8 cellular contexts compared by ENCODE assay signal in the genomic region with DNA sequence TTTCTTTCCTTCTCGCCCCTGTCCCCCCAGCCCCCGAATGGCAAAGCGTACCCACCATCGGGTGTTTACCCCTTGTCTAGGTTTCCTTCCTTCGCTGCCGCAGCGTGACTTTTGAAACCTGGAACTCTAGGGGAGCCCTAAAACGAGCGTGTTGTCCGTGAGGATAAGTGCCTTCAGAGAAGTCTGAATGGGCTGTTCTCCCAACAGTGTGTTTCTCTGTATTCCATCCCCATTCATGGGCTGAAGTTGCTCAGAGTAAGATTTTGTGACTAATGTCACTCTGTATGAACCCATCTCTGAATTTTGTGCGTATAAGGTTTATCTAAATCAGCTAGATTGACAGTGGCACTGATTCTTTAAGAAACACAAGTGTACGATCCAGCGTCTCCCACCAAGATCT. TPM values are rescaled to one million over a fixed set of nuclear protein-coding genes. Genes with fewer than 3 reads are reported as not detected.
DNase-seq lines count a peak whose midpoint lies in the region; ATAC-seq, FAIRE-seq and TF ChIP-seq lines count a peak whose summit lies in the region.

No MANE protein-coding gene starts in this region.

- H3K4me1 Mint-ChIP-seq in neural crest cell = peaks cover 12% of the 10 kb centered on the region

- no peak for FAIRE-seq in RCC 7860 (lab: Jason Lieb, UNC)

- H3K36me3 Mint-ChIP-seq in neural crest cell (ENCODE audit: low read depth) = peaks cover 9% of the 10 kb centered on the region

- no peak for TF ChIP-seq CTCF in BJ (IDR thresholded peaks at IDR 0.05; ENCODE audit: insufficient read depth, low read depth, low read length)
- no peak for TF ChIP-seq CTCF in epithelial cell of esophagus (IDR thresholded peaks at IDR 0.05; ENCODE audit: insufficient read depth, low read depth, low read length, missing control alignments)
- TF ChIP-seq CTCF in neural crest cell (conservative IDR thresholded peaks at IDR 0.05) = no peak

- H3K27ac Mint-ChIP-seq in neural crest cell (ENCODE audit: unreplicated experiment) = no peak overlapping the region

- CTCF ChIA-PET in BJ (lab: Yijun Ruan, JAX) = interaction anchor here (1.1 kb wide), 1 partner anchor 12 kb away, joined by 3 read pairs; no protein-coding TSS in a partner anchor

- in situ Hi-C loops in HAP-1 (cut with MboI; ENCODE audit: low sequenced_read_pairs) = no loop called here

- no peaks in the 10 kb centered on the region for H3K4me1 ChIP-seq in HAP-1

- H3K9me3 Mint-ChIP-seq in neural crest cell = peaks cover 10% of the 10 kb centered on the region

- no peaks in the 10 kb centered on the region for H3K36me3 ChIP-seq in BJ (ENCODE audit: control insufficient read depth, insufficient read depth, low read length)
- no peaks in the 10 kb centered on the region for H3K36me3 ChIP-seq in HAP-1 (replicated peaks)

- H3K27me3 ChIP-seq in BJ (ENCODE audit: control insufficient read depth, insufficient read depth, low read length) (no peaks in the 10 kb centered on the region), HAP-1 (ENCODE audit: low read depth) (no peaks in the 10 kb centered on the region; the same call in 1 of the 2 replicates)

- no peak for ATAC-seq in GM18909 (IDR thresholded peaks at IDR 0.05; ENCODE audit: poor library complexity, unreplicated experiment)

- DNase-seq in BJ (ENCODE audit: low read depth) = no peak
- peak; percentile 74 for DNase-seq in NCI-H69 (lab: John Stamatoyannopoulos, UW)
- DNase-seq in epithelial cell of esophagus (ENCODE audit: low read depth) = peak; percentile 7
- no peak for DNase-seq in neural crest cell (ENCODE audit: low read depth, low spot score)
- no peak for DNase-seq in RCC 7860 (ENCODE audit: low spot score)
- DNase-seq in NOMO-1 (lab: John Stamatoyannopoulos, UW; ENCODE audit: unreplicated experiment in 2 of 2) = no peak
- DNase-seq in HAP-1 (ENCODE audit: low spot score in 2 of 2) = no peak

- POLR2A ChIA-PET in BJ (lab: Charles Lee) = no interaction called here

- H3K27me3 Mint-ChIP-seq in neural crest cell (ENCODE audit: low read depth) = peaks cover 17% of the 10 kb centered on the region

- H3K4me3 ChIP-seq in BJ (ENCODE audit: low read depth, low read length) = peak overlapping the region; percentile 70
- H3K4me3 ChIP-seq in epithelial cell of esophagus (ENCODE audit: low read length) = peak overlapping the region; percentile 67
- H3K4me3 ChIP-seq in HAP-1 = no peak overlapping the region

- no peaks in the 10 kb centered on the region; the same call in 1 of the 2 replicates for H3K9me3 ChIP-seq in HAP-1

- H3K4me3 Mint-ChIP-seq in neural crest cell = peak overlapping the region; percentile 95

RNA-seq across cellular contexts. Expression of a gene that starts 0.9 kb away (rescaled TPM):
- polyA plus RNA-seq in BJ (2011; rRNA removed) = 0.47 and 1.3 TPM in 2 replicates
- 2.2 and 3.9 TPM in 2 replicates for polyA minus RNA-seq in BJ (2011; rRNA and poly(A)+ RNA removed)
- 4.0 and 6.4 TPM in 2 replicates for total RNA-seq in neural crest cell

RNA-seq across cellular contexts. Expression of a gene that starts 5.9 kb away (rescaled TPM):
- 0.38 and 0.86 TPM in 2 replicates for polyA plus RNA-seq in BJ (2011; rRNA removed)
- 0.71 TPM in 1 of 2 replicates, not detected in the other for polyA minus RNA-seq in BJ (2011; rRNA and poly(A)+ RNA removed)
- total RNA-seq in neural crest cell = not detected in 2 replicates

Comparison
In these comparisons a context has a peak if more than half of its experiments do, and no peak if none do; other contexts are left out.
1. DNase-seq: peak in NCI-H69 (single experiment) and epithelial cell of esophagus (single experiment); none in BJ (single experiment), neural crest cell (single experiment), RCC 7860 (single experiment), NOMO-1 (0 of 2) and HAP-1 (0 of 2).